In genomic region chr7:34091330-34091917, GRCh38 we compare ENCODE assay signal across 8 cellular contexts.
DNase-seq lines count a peak whose midpoint lies in the region; ATAC-seq, FAIRE-seq and TF ChIP-seq lines count a peak whose summit lies in the region.

No MANE protein-coding gene starts in this region.

- no peaks in the 10 kb centered on the region for H3K4me1 Mint-ChIP-seq in stimulated activated naive B cell treated with anti-CD40 and anti-IgM and Interleukin-4, amounts not matched to agents 10 μg/mL and 1 μg/mL and 100 μg/mL, for 72 hours

- no peak overlapping the region for H3K9ac ChIP-seq in kidney (ENCODE audit: low read length in 2 of 2)

- no peaks in the 10 kb centered on the region for H3K36me3 ChIP-seq in kidney (ENCODE audit: control insufficient read depth in 1 of 2, insufficient read depth in 2 of 2, low read length in 2 of 2)

- H3K36me3 Mint-ChIP-seq in stimulated activated naive B cell treated with anti-CD40 and anti-IgM and Interleukin-4, amounts not matched to agents 10 μg/mL and 1 μg/mL and 100 μg/mL, for 72 hours: no peaks in the 10 kb centered on the region

- no peak overlapping the region for H3K27ac Mint-ChIP-seq in stimulated activated naive B cell treated with anti-CD40 and anti-IgM and Interleukin-4, amounts not matched to agents 10 μg/mL and 1 μg/mL and 100 μg/mL, for 72 hours

- H3K4me1 ChIP-seq in kidney (ENCODE audit: control insufficient read depth in 1 of 2, insufficient read depth in 1 of 2, low read depth in 1 of 2, low read length in 2 of 2): no peaks in the 10 kb centered on the region

- peaks cover 0 to 2% of the 10 kb centered on the region in 2 donors for H3K9me3 Mint-ChIP-seq in stimulated activated naive B cell treated with anti-CD40 and anti-IgM and Interleukin-4, amounts not matched to agents 10 μg/mL and 1 μg/mL and 100 μg/mL, for 72 hours

- ATAC-seq in HG03442 (IDR thresholded peaks at IDR 0.05; ENCODE audit: unreplicated experiment): peak; percentile 43
- no peak for ATAC-seq in stimulated activated naive B cell treated with anti-CD40 and anti-IgM and Interleukin-4, amounts not matched to agents 10 μg/mL and 1 μg/mL and 100 μg/mL, for 72 hours (replicated peaks)
- no peak for ATAC-seq in HG02610 (IDR thresholded peaks at IDR 0.05; ENCODE audit: unreplicated experiment)

- in situ Hi-C loops in G401 (cut with HindIII; ENCODE audit: low sequenced_read_pairs): no loop called here

- no peaks in the 10 kb centered on the region for H3K9me3 ChIP-seq in kidney (ENCODE audit: control insufficient read depth in 1 of 2, low read length in 2 of 2)

- H3K4me3 Mint-ChIP-seq in stimulated activated naive B cell treated with anti-CD40 and anti-IgM and Interleukin-4, amounts not matched to agents 10 μg/mL and 1 μg/mL and 100 μg/mL, for 72 hours: no peak overlapping the region

- no peak overlapping the region for H3K4me3 ChIP-seq in kidney (ENCODE audit: low read length in 2 of 2)

- DNase-seq in G401 (ENCODE audit: low spot score) (peak; percentile 32), SW 1271 (lab: John Stamatoyannopoulos, UW) (peak; percentile 3 to 34), kidney (no peak), hepatic stellate cell (ENCODE audit: low spot score) (no peak), NCI-H1048 (lab: John Stamatoyannopoulos, UW) (no peak)
- no peak for DNase-seq in stimulated activated naive B cell treated with anti-CD40 and anti-IgM and Interleukin-4, amounts not matched to agents 10 μg/mL and 1 μg/mL and 100 μg/mL, for 72 hours

- intact Hi-C loops in kidney (cut with DNase I): no loop called here

- H3K27me3 Mint-ChIP-seq in stimulated activated naive B cell treated with anti-CD40 and anti-IgM and Interleukin-4, amounts not matched to agents 10 μg/mL and 1 μg/mL and 100 μg/mL, for 72 hours: peaks cover 0 to 4% of the 10 kb centered on the region in 2 donors

- H3K27ac ChIP-seq in kidney (ENCODE audit: low read depth in 2 of 2, low read length in 2 of 2): no peak overlapping the region

- TF ChIP-seq CTCF in kidney (IDR thresholded peaks at IDR 0.05; ENCODE audit: borderline replicate concordance, extremely low read depth, insufficient read depth): peak; percentile 53

- FAIRE-seq in kidney (lab: Jason Lieb, UNC): no peak

Comparison
In these comparisons a context has a peak if more than half of its experiments do, and no peak if none do; other contexts are left out.
1. DNase-seq: peak in G401 (single experiment) and SW 1271 (2 of 2); none in kidney (single experiment), stimulated activated naive B cell treated with anti-CD40 and anti-IgM and Interleukin-4, amounts not matched to agents 10 μg/mL and 1 μg/mL and 100 μg/mL, for 72 hours (single experiment), hepatic stellate cell (single experiment) and NCI-H1048 (single experiment).